Comparison of ENCODE assay signal across 19 cellular contexts in the genomic region with DNA sequence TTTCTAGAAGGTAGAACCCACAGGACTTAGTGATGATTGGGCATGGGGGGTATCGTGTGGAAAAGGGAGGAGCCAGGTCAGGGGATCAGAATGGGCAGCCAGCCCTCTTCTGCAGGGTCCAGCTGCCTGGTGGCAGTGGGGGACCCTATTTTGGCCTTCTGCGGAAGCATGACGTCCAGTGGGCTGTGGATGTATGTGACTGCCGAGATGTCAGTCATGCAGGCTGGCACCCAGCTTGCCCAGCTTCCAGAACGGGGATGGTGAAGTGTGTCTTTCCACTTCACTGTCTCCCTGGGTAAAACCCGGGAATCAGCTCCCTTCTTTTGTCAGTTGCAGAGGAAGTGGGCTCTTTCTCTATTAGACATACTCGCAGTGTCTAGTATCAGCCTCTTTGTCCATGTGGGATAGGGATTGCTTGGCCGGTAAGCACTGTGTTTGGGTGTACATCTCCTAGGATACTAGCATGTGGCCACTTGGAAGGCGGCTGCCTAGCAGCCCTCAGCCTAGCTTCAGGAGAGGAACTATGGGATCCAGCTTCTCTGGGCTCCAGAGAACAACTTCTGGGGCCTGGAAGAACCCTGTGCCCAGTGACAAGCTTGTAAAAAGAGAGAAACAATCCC. TPM values are rescaled to one million over a fixed set of nuclear protein-coding genes. Genes with fewer than 3 reads are reported as not detected.
A peak's percentile ranks its signal among the peaks of the same experiment; 100 is the strongest.
DNase-seq lines count a peak whose midpoint lies in the region; ATAC-seq, FAIRE-seq and TF ChIP-seq lines count a peak whose summit lies in the region.
"Had no signal": no experiment of that assay in that cellular context is flagged by ENCODE, and none has a peak within 500 bp of the region (broad histone marks: within the 10 kb centered on the region; RNA-seq: fewer than 3 reads in every experiment).

No MANE protein-coding gene starts in this region.

- no peaks in the 10 kb centered on the region for H3K36me3 Mint-ChIP-seq in neural crest cell (ENCODE audit: low read depth)
- H3K36me3 Mint-ChIP-seq: activated naive CD4-positive, alpha-beta T cell treated with anti-CD3 and anti-CD28 coated beads, Interleukin-2, amount 50 U/mL, for 72 hours had no signal

- peaks cover 27% of the 10 kb centered on the region for H3K27me3 Mint-ChIP-seq in neural crest cell (ENCODE audit: low read depth)

- no peak for FAIRE-seq in small intestine (lab: Jason Lieb, UNC)
- FAIRE-seq: endometrium had no signal

- no peaks in the 10 kb centered on the region for H3K9me3 Mint-ChIP-seq in neural crest cell
- H3K9me3 Mint-ChIP-seq: activated naive CD4-positive, alpha-beta T cell treated with anti-CD3 and anti-CD28 coated beads, Interleukin-2, amount 50 U/mL, for 72 hours; T-helper 1 cell treated with Interleukin-12 subunit alpha and Interleukin-12 subunit beta and Interleukin-4 antibody, amounts not matched to agents 30 μg/mL and 1 μg/mL, for 36 hours had no signal

- H3K4me3 ChIP-seq in Panc1 (ENCODE audit: low read depth in 2 of 2, low read length in 2 of 2), result no peak overlapping the region
- no peak overlapping the region for H3K4me3 ChIP-seq in small intestine (ENCODE audit: low read depth in 1 of 2, low read length in 2 of 2)
- H3K4me3 ChIP-seq in tibial nerve, result no peak overlapping the region
- no peak overlapping the region for H3K4me3 ChIP-seq in smooth muscle cell
- H3K4me3 ChIP-seq: gastroesophageal sphincter had no signal

- H3K9me3 ChIP-seq in Panc1 (ENCODE audit: control insufficient read depth, insufficient read depth, low read depth, low read length) (no peaks in the 10 kb centered on the region), small intestine (ENCODE audit: control insufficient read depth, low read depth) (no peaks in the 10 kb centered on the region), tibial nerve (no peaks in the 10 kb centered on the region), smooth muscle cell (replicated peaks; ENCODE audit: low read depth) (no peaks in the 10 kb centered on the region)
- H3K9me3 ChIP-seq: gastroesophageal sphincter had no signal

- no peak for TF ChIP-seq POLR2A in tibial nerve (IDR thresholded peaks at IDR 0.05)

- no peaks in the 10 kb centered on the region for H4K20me1 ChIP-seq in smooth muscle cell (ENCODE audit: low read depth)

- in situ Hi-C loops in Panc1 (cut with HindIII; ENCODE audit: low pct_unique_long_range_greater_than_20kb, low sequenced_read_pairs), result no loop called here

- POLR2A ChIA-PET in Panc1 (lab: Charles Lee), result no interaction called here

- TF ChIP-seq EP300 in tibial nerve (IDR thresholded peaks at IDR 0.05), result no peak

- H2AFZ ChIP-seq in smooth muscle cell (ENCODE audit: low read depth), result no peak overlapping the region

- H3K36me3 ChIP-seq in Panc1 (ENCODE audit: control insufficient read depth, insufficient read depth, low read length), result no peaks in the 10 kb centered on the region
- H3K36me3 ChIP-seq in small intestine (ENCODE audit: control insufficient read depth in 2 of 2, insufficient read depth in 2 of 2, low read length in 2 of 2), result no peaks in the 10 kb centered on the region
- no peaks in the 10 kb centered on the region for H3K36me3 ChIP-seq in tibial nerve
- H3K36me3 ChIP-seq in smooth muscle cell (ENCODE audit: low read depth), result no peaks in the 10 kb centered on the region
- H3K36me3 ChIP-seq: gastroesophageal sphincter had no signal

- 78 to 89% (median 88%) methylated on average over 8 to 9 of the region's 9 CpGs for WGBS in small intestine, 3 donors
- WGBS in tibial nerve, 2 donors, result 70 to 71% methylated on average over 9 of the region's 9 CpGs
- WGBS in smooth muscle cell (ENCODE audit: low lambda C conversion rate), result 84% methylated on average over 9 of the region's 9 CpGs

- H3K27ac Mint-ChIP-seq in neural crest cell (ENCODE audit: unreplicated experiment), result no peak overlapping the region
- H3K27ac Mint-ChIP-seq: activated naive CD4-positive, alpha-beta T cell treated with anti-CD3 and anti-CD28 coated beads, Interleukin-2, amount 50 U/mL, for 72 hours; T-helper 1 cell treated with Interleukin-12 subunit alpha and Interleukin-12 subunit beta and Interleukin-4 antibody, amounts not matched to agents 30 μg/mL and 1 μg/mL, for 36 hours had no signal

- BruUV-seq in Panc1 (replicated peaks; lab: Mats Ljungman, UMichigan), result no TSS peak

- peak; percentile 38; the same call in 1 of the 2 replicates for ATAC-seq in Panc1
- peak; percentile 24 to 56 for ATAC-seq in left cardiac atrium
- ATAC-seq in GM21381 (IDR thresholded peaks at IDR 0.05; ENCODE audit: unreplicated experiment), result no peak
- ATAC-seq: activated naive CD4-positive, alpha-beta T cell treated with anti-CD3 and anti-CD28 coated beads, Interleukin-2, amount 50 U/mL, for 72 hours; gastroesophageal sphincter had no signal

- H3K4me1 ChIP-seq in Panc1 (ENCODE audit: control insufficient read depth, insufficient read depth, low read length) (peaks cover 18% of the 10 kb centered on the region), small intestine (ENCODE audit: control insufficient read depth in 2 of 2, insufficient read depth in 1 of 2, low read depth in 1 of 2, low read length in 1 of 2) (no peaks in the 10 kb centered on the region), tibial nerve (peaks cover 0 to 30% (median 11%) of the 10 kb centered on the region in 4 donors), smooth muscle cell (ENCODE audit: low read depth) (peaks cover 16% of the 10 kb centered on the region)

- H3K27me3 ChIP-seq in Panc1 (ENCODE audit: control insufficient read depth, insufficient read depth, low read length), result 0 out of 2 replicates have a peak, but pooled peaks cover 3% of the 10 kb centered on the region
- peaks cover 0 to 2% of the 10 kb centered on the region in 2 donors for H3K27me3 ChIP-seq in small intestine (ENCODE audit: control insufficient read depth in 2 of 2, insufficient read depth in 2 of 2, low read length in 2 of 2)
- peaks cover 0 to 9% of the 10 kb centered on the region in 2 donors for H3K27me3 ChIP-seq in tibial nerve
- H3K27me3 ChIP-seq in smooth muscle cell (ENCODE audit: low read depth), result no peaks in the 10 kb centered on the region

- no peaks in the 10 kb centered on the region for H3F3A ChIP-seq in smooth muscle cell (ENCODE audit: low read depth)

- DNase-seq in Ammon's horn (ENCODE audit: low spot score) (peak; percentile 53), Panc1 (ENCODE audit: low read depth, low spot score) (no peak), left cardiac atrium (peak; percentile 46), neural crest cell (ENCODE audit: low read depth, low spot score) (no peak), small intestine (no peak), tibial nerve (ENCODE audit: low spot score in 2 of 2) (no peak), smooth muscle cell (lab: John Stamatoyannopoulos, UW; ENCODE audit: unreplicated experiment) (no peak)
- DNase-seq: activated CD4-positive, alpha-beta T cell treated with anti-CD3 and anti-CD28 coated beads for 1 hour; AML-193; kidney glomerular epithelial cell; NCI-H187 treated with DMSO at 0.1 percent for 48 hours had no signal

- CTCF ChIA-PET in Panc1 (lab: Charles Lee), result no interaction called here

- H3K4me2 ChIP-seq in smooth muscle cell, result no peak overlapping the region

- intact Hi-C loops in Panc1 (cut with micrococcal nuclease; ENCODE audit: unreplicated experiment) (no loop called here), left cardiac atrium (cut with DNase I) (no loop called here)

- H3K4me1 Mint-ChIP-seq in neural crest cell, result peaks cover 36% of the 10 kb centered on the region

- peak overlapping the region; percentile 65 for H3K4me3 Mint-ChIP-seq in neural crest cell
- H3K4me3 Mint-ChIP-seq: T-helper 1 cell treated with Interleukin-12 subunit alpha and Interleukin-12 subunit beta and Interleukin-4 antibody, amounts not matched to agents 30 μg/mL and 1 μg/mL, for 36 hours had no signal

- no peaks in the 10 kb centered on the region for H3K79me2 ChIP-seq in smooth muscle cell (ENCODE audit: low read depth)

- TF ChIP-seq CTCF in Panc1 (IDR thresholded peaks at IDR 0.05), result no peak
- no peak for TF ChIP-seq CTCF in neural crest cell (conservative IDR thresholded peaks at IDR 0.05)
- TF ChIP-seq CTCF in tibial nerve (IDR thresholded peaks at IDR 0.05), result no peak
- TF ChIP-seq CTCF in smooth muscle cell (IDR thresholded peaks at IDR 0.05; ENCODE audit: borderline replicate concordance, insufficient read depth, poor library complexity, severe bottlenecking), result no peak

- no peak overlapping the region for H3K9ac ChIP-seq in smooth muscle cell (ENCODE audit: low read depth)

- H3K27ac ChIP-seq in Panc1 (ENCODE audit: low read length) (no peak overlapping the region), small intestine (ENCODE audit: low read depth in 1 of 2, low read length in 1 of 2) (no peak overlapping the region), tibial nerve (peak overlapping the region in 2 of 4 donors; percentile 77 to 90), smooth muscle cell (ENCODE audit: low read depth) (no peak overlapping the region)
- H3K27ac ChIP-seq: gastroesophageal sphincter, HL-60 had no signal

RNA-seq across cellular contexts. Expression of gene GRIK4, which starts 51.4 kb away (rescaled TPM):
- total RNA-seq in Panc1 (2021; ENCODE audit: unreplicated experiment), result 0.62 TPM
- polyA plus RNA-seq in Panc1 (2012; ENCODE audit: insufficient read length), result 0.17 TPM
- total RNA-seq in left cardiac atrium, result under 1 TPM; 0.35 to 0.55 TPM
- total RNA-seq in neural crest cell, result 0.86 and 0.89 TPM in 2 replicates
- polyA plus RNA-seq in small intestine, result under 1 TPM in 2 of 3 donors, not detected in 1; 0.15 to 0.27 TPM
- under 1 TPM in 2 of 4 donors, not detected in 2; 0.22 to 0.98 TPM for total RNA-seq in tibial nerve
- not detected in 2 replicates for total RNA-seq in smooth muscle cell
- polyA plus RNA-seq in smooth muscle cell, result not detected in 2 replicates
- total RNA-seq: activated naive CD4-positive, alpha-beta T cell treated with anti-CD3 and anti-CD28 coated beads, Interleukin-2, amount 50 U/mL, for 72 hours; bronchial epithelial cell; RPMI7951 had no signal

Comparison
In these comparisons a context has a peak if more than half of its experiments do, and no peak if none do; other contexts are left out.
1. DNase-seq: peak in Ammon's horn (single experiment) and left cardiac atrium (single experiment); none in Panc1 (single experiment), neural crest cell (single experiment), small intestine (single experiment), tibial nerve (0 of 2) and smooth muscle cell (single experiment).